In genomic region chr20:3172933-3173581, GRCh38 we compare ENCODE assay signal across 8 cellular contexts. TPM values are rescaled to one million over a fixed set of nuclear protein-coding genes. Genes with fewer than 3 reads are reported as not detected.
DNase-seq lines count a peak whose midpoint lies in the region; ATAC-seq and TF ChIP-seq lines count a peak whose summit lies in the region.

Gene LZTS3 (minus strand): TSS chr20:3173549. CDS start chr20:3167163, 6,386 bp downstream.

- DNase-seq in ACHN = peak; percentile 73
- DNase-seq in NCI-H69 (lab: John Stamatoyannopoulos, UW) = peak; percentile 91
- DNase-seq in activated CD8-positive, alpha-beta memory T cell treated with anti-CD3 and anti-CD28 coated beads for 48 hours (ENCODE audit: low read depth in 2 of 3, low spot score in 2 of 3) = peak; percentile 33 to 61 (median 48)
- DNase-seq in endothelial cell (ENCODE audit: low spot score) = peak; percentile 56
- peak; percentile 83 for DNase-seq in stimulated activated CD8-positive, alpha-beta memory T cell treated with anti-CD3 and anti-CD28 coated beads, Interleukin-4, amount 100 ng/mL, for 48 hours

- peaks cover 4% of the 10 kb centered on the region for H3K36me3 Mint-ChIP-seq in endothelial cell (ENCODE audit: low read depth, unreplicated experiment)

- H3K9ac ChIP-seq in muscle layer of colon (ENCODE audit: low read length) = peak within 1 kb of the TSS; percentile 78

- peaks cover 5% of the 10 kb centered on the region for H3K4me1 ChIP-seq in muscle layer of colon (ENCODE audit: insufficient read depth, low read length)

- peak within 1 kb of the TSS; percentile 92 for H3K27ac Mint-ChIP-seq in endothelial cell (ENCODE audit: unreplicated experiment)

- peaks cover 0 to 5% of the 10 kb centered on the region in 2 donors for H3K27me3 ChIP-seq in muscle layer of colon (ENCODE audit: control insufficient read depth in 1 of 2, insufficient read depth in 2 of 2, low read length in 2 of 2)

- peak; percentile 59 for ATAC-seq in GM18868 (IDR thresholded peaks at IDR 0.05; ENCODE audit: unreplicated experiment)
- ATAC-seq in HG03135 (IDR thresholded peaks at IDR 0.05; ENCODE audit: unreplicated experiment) = peak; percentile 43

- H3K4me1 Mint-ChIP-seq in endothelial cell (ENCODE audit: unreplicated experiment) = peaks cover 30% of the 10 kb centered on the region

- in situ Hi-C loops in ACHN (cut with HindIII; ENCODE audit: low pct_ligation_motif_present, low pct_unique_long_range_greater_than_20kb, low sequenced_read_pairs) = no loop called here

- H3K27ac ChIP-seq in muscle layer of colon (ENCODE audit: low read depth, low read length) = no peak within 1 kb of the TSS

- no peaks in the 10 kb centered on the region for H3K9me3 ChIP-seq in muscle layer of colon (ENCODE audit: low read length)

- no peak for TF ChIP-seq CTCF in endothelial cell (IDR thresholded peaks at IDR 0.05; ENCODE audit: unreplicated experiment)

- no peaks in the 10 kb centered on the region for H3K36me3 ChIP-seq in muscle layer of colon (ENCODE audit: insufficient read depth, low read length)

- no peaks in the 10 kb centered on the region for H3K9me3 Mint-ChIP-seq in endothelial cell (ENCODE audit: unreplicated experiment)

- peak within 1 kb of the TSS; percentile 82 to 83 for H3K4me3 ChIP-seq in muscle layer of colon (ENCODE audit: low read depth in 1 of 2, low read length in 2 of 2)

- peaks cover 17% of the 10 kb centered on the region for H3K27me3 Mint-ChIP-seq in endothelial cell (ENCODE audit: unreplicated experiment)

- peak within 1 kb of the TSS; percentile 93 for H3K4me3 Mint-ChIP-seq in endothelial cell (ENCODE audit: unreplicated experiment)

RNA-seq across cellular contexts. Expression of gene LZTS3, which starts in this region (rescaled TPM):
- 6.1 TPM for total RNA-seq in endothelial cell (ENCODE audit: unreplicated experiment)
